In the genomic region with DNA sequence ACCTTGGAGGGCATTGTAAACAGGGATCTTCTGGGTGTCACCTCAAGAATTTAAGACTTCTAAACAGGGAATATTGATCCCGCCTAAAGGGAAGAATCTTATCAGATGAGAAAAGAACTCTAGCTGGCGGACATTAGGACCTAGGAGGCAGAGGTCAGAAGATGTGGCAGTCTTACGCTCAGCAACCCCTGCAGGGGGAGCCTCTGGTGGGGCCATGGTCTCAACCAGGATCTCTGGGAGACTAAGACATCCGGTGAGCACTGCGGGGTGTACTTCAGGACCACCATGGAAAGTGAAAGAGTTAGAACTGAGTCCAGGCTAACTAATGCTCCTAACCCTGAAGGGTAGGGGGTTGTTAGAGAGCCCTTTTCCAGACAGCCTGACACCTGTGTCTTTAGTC, we compare ENCODE assay signal across 1 cellular context.
TF ChIP-seq lines count a peak whose summit lies in the region.

No MANE protein-coding gene starts in this region.

TF ChIP-seq in GM23338, 12 proteins besides CTCF, POLR2A, EP300 and RAD21 (continued from another document):
- TF ChIP-seq EZH2 (IDR thresholded peaks at IDR 0.05; ENCODE audit: low read depth, unreplicated experiment) (no peak), ZNF331 (CRISPR knock-in tag; IDR thresholded peaks at IDR 0.05; ENCODE audit: low read depth) (no peak), JUNB (IDR thresholded peaks at IDR 0.05; ENCODE audit: unreplicated experiment) (no peak), EZH2phosphoT487 (IDR thresholded peaks at IDR 0.05; ENCODE audit: unreplicated experiment) (no peak), POLR2AphosphoS5 (IDR thresholded peaks at IDR 0.05; ENCODE audit: low read depth) (no peak), STAT1 (IDR thresholded peaks at IDR 0.05; ENCODE audit: unreplicated experiment) (no peak)
- TF ChIP-seq, protein P1, sequence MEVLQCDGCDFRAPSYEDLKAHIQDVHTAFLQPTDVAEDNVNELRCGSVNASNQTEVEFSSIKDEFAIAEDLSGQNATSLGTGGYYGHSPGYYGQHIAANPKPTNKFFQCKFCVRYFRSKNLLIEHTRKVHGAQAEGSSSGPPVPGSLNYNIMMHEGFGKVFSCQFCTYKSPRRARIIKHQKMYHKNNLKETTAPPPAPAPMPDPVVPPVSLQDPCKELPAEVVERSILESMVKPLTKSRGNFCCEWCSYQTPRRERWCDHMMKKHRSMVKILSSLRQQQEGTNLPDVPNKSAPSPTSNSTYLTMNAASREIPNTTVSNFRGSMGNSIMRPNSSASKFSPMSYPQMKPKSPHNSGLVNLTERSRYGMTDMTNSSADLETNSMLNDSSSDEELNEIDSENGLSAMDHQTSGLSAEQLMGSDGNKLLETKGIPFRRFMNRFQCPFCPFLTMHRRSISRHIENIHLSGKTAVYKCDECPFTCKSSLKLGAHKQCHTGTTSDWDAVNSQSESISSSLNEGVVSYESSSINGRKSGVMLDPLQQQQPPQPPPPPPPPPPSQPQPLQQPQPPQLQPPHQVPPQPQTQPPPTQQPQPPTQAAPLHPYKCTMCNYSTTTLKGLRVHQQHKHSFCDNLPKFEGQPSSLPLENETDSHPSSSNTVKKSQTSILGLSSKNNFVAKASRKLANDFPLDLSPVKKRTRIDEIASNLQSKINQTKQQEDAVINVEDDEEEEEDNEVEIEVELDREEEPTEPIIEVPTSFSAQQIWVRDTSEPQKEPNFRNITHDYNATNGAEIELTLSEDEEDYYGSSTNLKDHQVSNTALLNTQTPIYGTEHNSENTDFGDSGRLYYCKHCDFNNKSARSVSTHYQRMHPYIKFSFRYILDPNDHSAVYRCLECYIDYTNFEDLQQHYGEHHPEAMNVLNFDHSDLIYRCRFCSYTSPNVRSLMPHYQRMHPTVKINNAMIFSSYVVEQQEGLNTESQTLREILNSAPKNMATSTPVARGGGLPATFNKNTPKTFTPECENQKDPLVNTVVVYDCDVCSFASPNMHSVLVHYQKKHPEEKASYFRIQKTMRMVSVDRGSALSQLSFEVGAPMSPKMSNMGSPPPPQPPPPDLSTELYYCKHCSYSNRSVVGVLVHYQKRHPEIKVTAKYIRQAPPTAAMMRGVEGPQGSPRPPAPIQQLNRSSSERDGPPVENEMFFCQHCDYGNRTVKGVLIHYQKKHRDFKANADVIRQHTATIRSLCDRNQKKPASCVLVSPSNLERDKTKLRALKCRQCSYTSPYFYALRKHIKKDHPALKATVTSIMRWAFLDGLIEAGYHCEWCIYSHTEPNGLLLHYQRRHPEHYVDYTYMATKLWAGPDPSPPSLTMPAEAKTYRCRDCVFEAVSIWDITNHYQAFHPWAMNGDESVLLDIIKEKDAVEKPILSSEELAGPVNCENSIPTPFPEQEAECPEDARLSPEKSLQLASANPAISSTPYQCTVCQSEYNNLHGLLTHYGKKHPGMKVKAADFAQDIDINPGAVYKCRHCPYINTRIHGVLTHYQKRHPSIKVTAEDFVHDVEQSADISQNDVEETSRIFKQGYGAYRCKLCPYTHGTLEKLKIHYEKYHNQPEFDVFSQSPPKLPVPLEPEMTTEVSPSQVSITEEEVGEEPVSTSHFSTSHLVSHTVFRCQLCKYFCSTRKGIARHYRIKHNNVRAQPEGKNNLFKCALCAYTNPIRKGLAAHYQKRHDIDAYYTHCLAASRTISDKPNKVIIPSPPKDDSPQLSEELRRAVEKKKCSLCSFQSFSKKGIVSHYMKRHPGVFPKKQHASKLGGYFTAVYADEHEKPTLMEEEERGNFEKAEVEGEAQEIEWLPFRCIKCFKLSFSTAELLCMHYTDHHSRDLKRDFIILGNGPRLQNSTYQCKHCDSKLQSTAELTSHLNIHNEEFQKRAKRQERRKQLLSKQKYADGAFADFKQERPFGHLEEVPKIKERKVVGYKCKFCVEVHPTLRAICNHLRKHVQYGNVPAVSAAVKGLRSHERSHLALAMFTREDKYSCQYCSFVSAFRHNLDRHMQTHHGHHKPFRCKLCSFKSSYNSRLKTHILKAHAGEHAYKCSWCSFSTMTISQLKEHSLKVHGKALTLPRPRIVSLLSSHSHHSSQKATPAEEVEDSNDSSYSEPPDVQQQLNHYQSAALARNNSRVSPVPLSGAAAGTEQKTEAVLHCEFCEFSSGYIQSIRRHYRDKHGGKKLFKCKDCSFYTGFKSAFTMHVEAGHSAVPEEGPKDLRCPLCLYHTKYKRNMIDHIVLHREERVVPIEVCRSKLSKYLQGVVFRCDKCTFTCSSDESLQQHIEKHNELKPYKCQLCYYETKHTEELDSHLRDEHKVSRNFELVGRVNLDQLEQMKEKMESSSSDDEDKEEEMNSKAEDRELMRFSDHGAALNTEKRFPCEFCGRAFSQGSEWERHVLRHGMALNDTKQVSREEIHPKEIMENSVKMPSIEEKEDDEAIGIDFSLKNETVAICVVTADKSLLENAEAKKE (CRISPR knock-in tag; IDR thresholded peaks at IDR 0.05): no peak
- TF ChIP-seq, protein P2, sequence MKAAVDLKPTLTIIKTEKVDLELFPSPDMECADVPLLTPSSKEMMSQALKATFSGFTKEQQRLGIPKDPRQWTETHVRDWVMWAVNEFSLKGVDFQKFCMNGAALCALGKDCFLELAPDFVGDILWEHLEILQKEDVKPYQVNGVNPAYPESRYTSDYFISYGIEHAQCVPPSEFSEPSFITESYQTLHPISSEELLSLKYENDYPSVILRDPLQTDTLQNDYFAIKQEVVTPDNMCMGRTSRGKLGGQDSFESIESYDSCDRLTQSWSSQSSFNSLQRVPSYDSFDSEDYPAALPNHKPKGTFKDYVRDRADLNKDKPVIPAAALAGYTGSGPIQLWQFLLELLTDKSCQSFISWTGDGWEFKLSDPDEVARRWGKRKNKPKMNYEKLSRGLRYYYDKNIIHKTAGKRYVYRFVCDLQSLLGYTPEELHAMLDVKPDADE (IDR thresholded peaks at IDR 0.05): no peak
